35 cellular contexts compared by ENCODE assay signal in genomic region chr5:154508114-154508513, GRCh38. TPM values are rescaled to one million over a fixed set of nuclear protein-coding genes. Genes with fewer than 3 reads are reported as not detected.
"Had no signal": no experiment of that assay in that cellular context is flagged by ENCODE, and none has a peak within 500 bp of the region (broad histone marks: within the 10 kb centered on the region; RNA-seq: fewer than 3 reads in every experiment).

No MANE protein-coding gene starts in this region.

- H3K27ac ChIP-seq: adrenal gland, KMS-11, WERI-Rb-1 had no signal

- ATAC-seq: activated T-cell treated with anti-CD3 and anti-CD28 coated beads, Interleukin-2, amount 50 U/mL, for 72 hours; activated T-helper 17 cell treated with anti-CD3 and anti-CD28 coated beads, Interleukin-2, amount 50 U/mL, for 72 hours had no signal

- H3K4me2 ChIP-seq: KMS-11 had no signal

- H3K36me3 ChIP-seq: adrenal gland, WERI-Rb-1 had no signal

- H3K4me3 ChIP-seq: adrenal gland had no signal

- DNase-seq: activated CD4-positive, alpha-beta memory T cell treated with anti-CD3 and anti-CD28 coated beads, Interleukin-2, amount 10 ng/mL, durations not matched to agents 7 days and 5 days; activated CD4-positive, alpha-beta T cell treated with anti-CD3 and anti-CD28 coated beads for 1 hour; activated CD4-positive, alpha-beta T cell treated with anti-CD3 and anti-CD28 coated beads for 48 hours; activated CD4-positive, CD25-positive, alpha-beta regulatory T cell; activated effector memory CD4-positive, alpha-beta T cell treated with anti-CD3 and anti-CD28 coated beads, Interleukin-2, amount 50 U/mL, for 16 hours; activated naive CD4-positive, alpha-beta T cell; activated naive CD4-positive, alpha-beta T cell treated with anti-CD3 and anti-CD28 coated beads, Interleukin-2, amount 50 U/mL, for 16 hours; activated naive CD8-positive, alpha-beta T cell treated with anti-CD3 and anti-CD28 coated beads for 36 hours; activated T-cell treated with anti-CD3 and anti-CD28 coated beads, Interleukin-2, amount 50 U/mL, for 1 hour; activated T-cell treated with anti-CD3 and anti-CD28 coated beads, Interleukin-2, amount 50 U/mL, for 72 hours; adrenal gland; caudate nucleus; cerebellar nuclear complex; NCI-H1092 treated with DMSO at 0.1 percent for 48 hours; NCI-H1417; NCI-H146; NCI-H187 treated with DMSO at 0.1 percent for 48 hours; NCI-H2081; NCI-H2171 treated with DMSO at 0.1 percent for 48 hours; NCI-H2227 treated with DMSO at 0.1 percent for 48 hours; NCI-H446; NCI-H510A treated with DMSO at 0.1 percent for 48 hours; NCI-H526 treated with DMSO at 0.1 percent for 48 hours; NCI-H774; OCI-M1; Right ventricle myocardium superior; SW 1271; T-helper 1 cell; T-helper 9 cell; WERI-Rb-1 had no signal

- H3K9ac ChIP-seq: KMS-11 had no signal

- H3K9me3 ChIP-seq: adrenal gland had no signal

- H3K4me1 ChIP-seq: adrenal gland had no signal

RNA-seq across cellular contexts. Expression of gene HAND1, which starts 30.1 kb away (rescaled TPM):
- total RNA-seq: activated CD4-positive, alpha-beta memory T cell treated with anti-CD3 and anti-CD28 coated beads, Interleukin-2, amount 10 ng/mL, durations not matched to agents 7 days and 5 days; activated CD8-positive, alpha-beta memory T cell treated with anti-CD3 and anti-CD28 coated beads for 36 hours; activated naive CD8-positive, alpha-beta T cell treated with anti-CD3 and anti-CD28 coated beads for 36 hours; activated T-cell treated with anti-CD3 and anti-CD28 coated beads, Interleukin-2, amount 50 U/mL, for 72 hours; activated T-helper 17 cell treated with anti-CD3 and anti-CD28 coated beads, Interleukin-2, amount 50 U/mL, for 72 hours; bronchial epithelial cell; M059J had no signal
